Comparison of ENCODE assay signal across 10 cellular contexts in the genomic region with DNA sequence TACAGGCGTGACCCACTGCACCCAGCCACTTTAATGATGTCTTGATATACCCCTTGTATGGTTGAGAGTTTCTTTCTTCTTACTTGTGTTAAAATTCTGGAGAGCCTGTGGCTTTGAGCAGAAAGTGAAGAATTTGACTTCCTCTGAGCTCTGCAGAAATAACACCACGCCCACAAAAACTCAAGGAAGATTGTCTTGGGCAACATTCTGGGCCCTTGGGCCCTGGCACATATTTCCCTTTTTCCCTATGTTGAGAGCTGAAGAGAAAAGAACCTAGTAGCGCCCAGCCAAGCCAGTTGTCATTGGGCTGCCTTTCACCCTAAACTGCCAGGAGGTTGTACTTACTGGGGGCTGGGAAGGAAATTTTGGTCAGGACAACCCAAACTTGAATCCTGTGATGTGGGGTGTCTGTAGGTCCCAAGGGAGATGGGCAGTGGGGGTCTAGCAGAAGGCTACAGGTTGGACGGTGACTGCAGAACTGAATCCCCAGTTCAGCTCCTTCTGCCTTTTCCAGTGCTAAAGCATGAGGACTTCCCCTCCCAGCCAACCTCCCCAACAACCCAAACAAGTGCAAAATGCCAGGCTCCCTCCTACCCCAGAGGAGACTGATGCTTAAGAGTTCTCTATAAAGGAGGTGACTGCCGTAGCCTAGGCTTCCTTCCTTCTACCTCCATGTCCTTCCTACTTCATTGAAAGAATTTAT. TPM values are rescaled to one million over a fixed set of nuclear protein-coding genes. Genes with fewer than 3 reads are reported as not detected.
A peak's percentile ranks its signal among the peaks of the same experiment; 100 is the strongest.
DNase-seq lines count a peak whose midpoint lies in the region; ATAC-seq and TF ChIP-seq lines count a peak whose summit lies in the region.
"Had no signal": no experiment of that assay in that cellular context is flagged by ENCODE, and none has a peak within 500 bp of the region (broad histone marks: within the 10 kb centered on the region; RNA-seq: fewer than 3 reads in every experiment).

No MANE protein-coding gene starts in this region.

- ATAC-seq in CD8-positive, alpha-beta T cell, result no peak
- ATAC-seq in HG02885 (IDR thresholded peaks at IDR 0.05; ENCODE audit: poor library complexity, unreplicated experiment), result no peak

- H3K27ac ChIP-seq in CD8-positive, alpha-beta T cell (ENCODE audit: low read depth, low read length), result no peak overlapping the region
- H3K27ac ChIP-seq in breast epithelium, result peak overlapping the region; percentile 66 to 69

- H3K4me1 ChIP-seq in CD8-positive, alpha-beta T cell (ENCODE audit: insufficient read depth, low read length), result peaks cover 66% of the 10 kb centered on the region
- peaks cover 0 to 7% of the 10 kb centered on the region in 2 donors for H3K4me1 ChIP-seq in breast epithelium

- POLR2A ChIA-PET in CD8-positive, alpha-beta T cell (lab: Charles Lee), result interaction anchor here (0.6 to 4.1 kb wide), 6 partner anchors 9 to 111 kb away, joined by 3 to 33 read pairs (median 4); a partner anchor contains a TSS

- H3K36me3 Mint-ChIP-seq in CD8-positive, alpha-beta T cell, result peaks cover 57% of the 10 kb centered on the region
- H3K36me3 Mint-ChIP-seq in nephron (ENCODE audit: low read depth), result peaks cover 48% of the 10 kb centered on the region

- CTCF ChIA-PET in CD8-positive, alpha-beta T cell (lab: Charles Lee), result interaction anchor here (2.8 kb wide), 1 partner anchor 136 kb away, joined by 9 read pairs; no protein-coding TSS in a partner anchor

- intact Hi-C loops in CD8-positive, alpha-beta T cell (cut with DNase I, micrococcal nuclease), result no loop called here
- intact Hi-C loops in breast epithelium (cut with DNase I; ENCODE audit: low total_unique reads), result no loop called here

- H3K36me3 ChIP-seq in CD8-positive, alpha-beta T cell (ENCODE audit: insufficient read depth, low read length), result peaks cover 35% of the 10 kb centered on the region
- H3K36me3 ChIP-seq in breast epithelium, result no peaks in the 10 kb centered on the region

- H3K9me3 ChIP-seq in CD8-positive, alpha-beta T cell (ENCODE audit: low read length), result no peaks in the 10 kb centered on the region
- no peaks in the 10 kb centered on the region for H3K9me3 ChIP-seq in breast epithelium

- no peaks in the 10 kb centered on the region for H3K27me3 Mint-ChIP-seq in CD8-positive, alpha-beta T cell (ENCODE audit: low read depth)
- no peaks in the 10 kb centered on the region for H3K27me3 Mint-ChIP-seq in nephron (ENCODE audit: low read depth)

- H3K4me3 ChIP-seq in CD8-positive, alpha-beta T cell (ENCODE audit: low read depth, low read length), result no peak overlapping the region
- H3K4me3 ChIP-seq in breast epithelium, result no peak overlapping the region

- H3K9me3 Mint-ChIP-seq in CD8-positive, alpha-beta T cell, result no peaks in the 10 kb centered on the region
- H3K9me3 Mint-ChIP-seq in nephron, result no peaks in the 10 kb centered on the region

- no peak for DNase-seq in CD8-positive, alpha-beta T cell
- peak; percentile 63 to 64 for DNase-seq in NOMO-1 (lab: John Stamatoyannopoulos, UW; ENCODE audit: unreplicated experiment in 2 of 2)
- no peak for DNase-seq in breast epithelium (ENCODE audit: low spot score in 2 of 2)
- no peak for DNase-seq in stimulated activated CD4-positive, alpha-beta T cell treated with anti-CD3 and anti-CD28 coated beads, Interleukin-15, amount 100 ng/mL, for 24 hours
- no peak for DNase-seq in AG08395 (ENCODE audit: low spot score)
- DNase-seq in NCI-H2029 treated with DMSO at 0.1 percent for 48 hours (lab: John Stamatoyannopoulos, UW), result no peak
- DNase-seq: NCI-H526 treated with DMSO at 0.1 percent for 48 hours; stimulated activated CD4-positive, alpha-beta T cell treated with anti-CD3 and anti-CD28 coated beads, Interleukin-4, amount 100 ng/mL, for 1 hour had no signal

- no peak for TF ChIP-seq POLR2A in breast epithelium (IDR thresholded peaks at IDR 0.05)

- peaks cover 73% of the 10 kb centered on the region for H3K4me1 Mint-ChIP-seq in CD8-positive, alpha-beta T cell (ENCODE audit: low read depth)
- no peaks in the 10 kb centered on the region for H3K4me1 Mint-ChIP-seq in nephron

- H3K27me3 ChIP-seq in CD8-positive, alpha-beta T cell (ENCODE audit: insufficient read depth, low read length), result no peaks in the 10 kb centered on the region
- no peaks in the 10 kb centered on the region for H3K27me3 ChIP-seq in breast epithelium

- no peak overlapping the region for H3K4me3 Mint-ChIP-seq in CD8-positive, alpha-beta T cell
- no peak overlapping the region for H3K4me3 Mint-ChIP-seq in nephron

- TF ChIP-seq CTCF in CD8-positive, alpha-beta T cell (IDR thresholded peaks at IDR 0.05), result no peak
- TF ChIP-seq CTCF in breast epithelium (IDR thresholded peaks at IDR 0.05) (no peak), nephron (IDR thresholded peaks at IDR 0.05; ENCODE audit: unreplicated experiment in 3 of 3) (no peak)

- H3K27ac Mint-ChIP-seq in CD8-positive, alpha-beta T cell, result peak overlapping the region; percentile 74
- peak overlapping the region in 2 of 3 experiments; percentile 34 to 53 for H3K27ac Mint-ChIP-seq in nephron

RNA-seq across cellular contexts. Expression of a gene that starts 11.7 kb away (rescaled TPM):
- 1 to 10 TPM; 6.1 to 6.5 TPM for total RNA-seq in CD8-positive, alpha-beta T cell
- total RNA-seq in breast epithelium, result 10 to 100 TPM; 43.3 to 70.7 (median 54.2) TPM

RNA-seq across cellular contexts. Expression of a gene that starts 13.0 kb away (rescaled TPM):
- 10 to 100 TPM; 79.1 to 81.2 TPM for total RNA-seq in CD8-positive, alpha-beta T cell
- total RNA-seq in breast epithelium, result 100 to 1,000 TPM in 1 of 3 donors, 10 to 100 TPM in 2; 37.1 to 112 (median 71.8) TPM

RNA-seq across cellular contexts. Expression of a gene that starts 18.6 kb away (rescaled TPM):
- total RNA-seq in CD8-positive, alpha-beta T cell, result not detected
- total RNA-seq in breast epithelium, result 10 to 100 TPM in 2 of 3 donors, 1 to 10 TPM in 1; 6.1 to 40.0 (median 28.5) TPM

RNA-seq across cellular contexts. Expression of a gene that starts 19.5 kb away (rescaled TPM):
- 1 to 10 TPM; 3.9 to 4.9 TPM for total RNA-seq in CD8-positive, alpha-beta T cell
- total RNA-seq in breast epithelium, result 100 to 1,000 TPM; 163 to 221 (median 198) TPM

RNA-seq across cellular contexts. Expression of a gene that starts 24.0 kb away (rescaled TPM):
- 100 to 1,000 TPM; 150 to 156 TPM for total RNA-seq in CD8-positive, alpha-beta T cell
- 100 to 1,000 TPM in 2 of 3 donors, 10 to 100 TPM in 1; 92.2 to 169 (median 147) TPM for total RNA-seq in breast epithelium

Comparison
In these comparisons a context has a peak if more than half of its experiments do, and no peak if none do; other contexts are left out.
1. DNase-seq: peak in NOMO-1 (2 of 2); none in CD8-positive, alpha-beta T cell (0 of 7), breast epithelium (0 of 2), stimulated activated CD4-positive, alpha-beta T cell treated with anti-CD3 and anti-CD28 coated beads, Interleukin-15, amount 100 ng/mL, for 24 hours (single experiment), AG08395 (single experiment) and NCI-H2029 treated with DMSO at 0.1 percent for 48 hours (single experiment).
2. RNA of a gene that starts 11.7 kb away (total RNA-seq): 43.3 to 70.7 TPM in breast epithelium; 6.1 to 6.5 TPM in CD8-positive, alpha-beta T cell; every median in the first group is over 4 times any median in the second.
3. RNA of a gene that starts 18.6 kb away (total RNA-seq): 6.1 to 40.0 TPM in breast epithelium; not detected in CD8-positive, alpha-beta T cell; every median in the first group is over 4 times any median in the second.